23 cellular contexts compared by ENCODE assay signal in the genomic region with DNA sequence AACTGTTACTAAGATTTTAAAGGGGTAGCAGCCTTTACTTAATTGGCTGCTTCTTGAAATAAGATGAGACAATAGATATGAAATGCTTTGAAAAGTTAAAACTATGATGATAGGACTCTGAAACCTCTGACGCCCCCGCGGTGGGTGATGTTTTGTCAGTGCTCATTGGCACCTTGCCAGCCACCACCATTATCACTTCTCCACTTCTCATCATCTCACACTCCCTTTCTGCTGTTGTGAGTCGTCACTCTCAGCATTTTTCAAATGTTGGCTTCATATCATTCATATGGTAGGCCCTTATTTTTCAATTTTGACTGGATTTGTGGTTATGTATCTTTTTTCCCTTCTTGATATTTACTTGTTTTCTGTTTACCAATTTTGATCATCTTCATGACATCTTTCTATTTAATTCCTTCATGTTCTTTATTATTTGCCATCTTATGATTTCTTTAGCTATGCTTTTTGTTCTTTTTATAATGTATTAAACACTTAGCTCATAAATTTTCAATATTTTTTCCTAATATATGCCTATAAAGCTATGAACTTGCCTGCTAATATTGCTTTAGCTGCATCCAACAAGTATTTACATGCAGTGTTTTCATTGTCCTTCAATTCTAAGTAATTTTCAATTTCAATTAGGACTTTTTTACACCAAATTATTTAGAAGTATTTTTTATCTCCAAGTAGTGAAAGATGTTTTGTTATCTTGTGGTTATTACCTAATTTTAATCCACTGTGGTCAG. TPM values are rescaled to one million over a fixed set of nuclear protein-coding genes. Genes with fewer than 3 reads are reported as not detected.
DNase-seq lines count a peak whose midpoint lies in the region; ATAC-seq, FAIRE-seq and TF ChIP-seq lines count a peak whose summit lies in the region.
"Had no signal": no experiment of that assay in that cellular context is flagged by ENCODE, and none has a peak within 500 bp of the region (broad histone marks: within the 10 kb centered on the region; RNA-seq: fewer than 3 reads in every experiment).

No MANE protein-coding gene starts in this region.

- TF ChIP-seq EP300 in A549 (IDR thresholded peaks at IDR 0.05), result no peak

- TF ChIP-seq CTCF in A549 (IDR thresholded peaks at IDR 0.05), result no peak

- peak; percentile 17 to 38 for DNase-seq in activated CD4-positive, alpha-beta T cell treated with anti-CD3 and anti-CD28 coated beads for 24 hours (ENCODE audit: low read depth in 2 of 2)
- DNase-seq in activated CD4-positive, alpha-beta T cell treated with anti-CD3 and anti-CD28 coated beads for 4 hours, result no peak
- DNase-seq in A549 (ENCODE audit: low read depth in 1 of 2, low spot score in 1 of 2), result no peak
- DNase-seq in activated T-cell treated with anti-CD3 and anti-CD28 coated beads, Interleukin-2, amount 50 U/mL, for 48 hours, result peak; percentile 69 to 73
- peak; percentile 28 to 38 for DNase-seq in stimulated activated CD4-positive, alpha-beta T cell treated with anti-CD3 and anti-CD28 coated beads, Interleukin-2, amount 100 ng/mL, for 48 hours
- no peak for DNase-seq in NCI-H146 treated with DMSO at 0.1 percent for 48 hours (lab: John Stamatoyannopoulos, UW; ENCODE audit: unreplicated experiment)
- DNase-seq in D341Med (ENCODE audit: low spot score), result no peak
- DNase-seq: amygdala; BE2C; cortex of kidney; H9; left cardiac atrium; NCI-H1092 treated with DMSO at 0.1 percent for 48 hours; NCI-H2081 treated with DMSO at 0.1 percent for 48 hours; NCI-H510A; NK-92 treated with Interleukin-12 subunit alpha and Interleukin-12 subunit beta, amount 100 ng/mL, for 24 hours; Peyer's patch; spleen had no signal

- TF ChIP-seq POLR2A in A549 (IDR thresholded peaks at IDR 0.05; ENCODE audit: low read length), result no peak

- no peak overlapping the region for H3K4me2 ChIP-seq in A549

- H3K4me1 ChIP-seq in A549, result no peaks in the 10 kb centered on the region
- H3K4me1 ChIP-seq: Peyer's patch, SJSA1 had no signal

- ATAC-seq in A549, result no peak
- ATAC-seq in HG03196 (IDR thresholded peaks at IDR 0.05; ENCODE audit: unreplicated experiment), result no peak
- ATAC-seq: left cardiac atrium, WTC11 had no signal

- H3K4me3 ChIP-seq in A549, result no peak overlapping the region
- H3K4me3 ChIP-seq: Peyer's patch, SJSA1, spleen had no signal

- peak; percentile 39 for FAIRE-seq in A549 (lab: Jason Lieb, UNC)
- FAIRE-seq: A204.1, endometrium had no signal

- POLR2A ChIA-PET in A549 (lab: Yijun Ruan, JAX), result no interaction called here

- no peak for TF ChIP-seq RAD21 in A549 (conservative IDR thresholded peaks at IDR 0.05 in 1 of 2, IDR thresholded peaks at IDR 0.05 in 1 of 2)

- H3K9me3 ChIP-seq in A549, result peaks cover 17% of the 10 kb centered on the region
- H3K9me3 ChIP-seq: BE2C, SJSA1 had no signal

- WGBS in A549 (ENCODE audit: missing lambda C conversion rate), result 74% methylated on average over 4 of the region's 4 CpGs

- CTCF ChIA-PET in A549 (lab: Yijun Ruan, JAX), result no interaction called here

- H3K27ac ChIP-seq in A549, result no peak overlapping the region
- H3K27ac ChIP-seq: Peyer's patch, SJSA1, spleen had no signal

TF ChIP-seq in A549, 52 proteins besides CTCF, POLR2A, EP300 and RAD21:
- TF ChIP-seq MAZ (IDR thresholded peaks at IDR 0.05; ENCODE audit: borderline replicate concordance, low read depth, low read length), result no peak
- TF ChIP-seq USF2 (IDR thresholded peaks at IDR 0.05), result no peak
- TF ChIP-seq MYC (IDR thresholded peaks at IDR 0.05; ENCODE audit: borderline replicate concordance, low read length), result no peak
- TF ChIP-seq, protein P1, sequence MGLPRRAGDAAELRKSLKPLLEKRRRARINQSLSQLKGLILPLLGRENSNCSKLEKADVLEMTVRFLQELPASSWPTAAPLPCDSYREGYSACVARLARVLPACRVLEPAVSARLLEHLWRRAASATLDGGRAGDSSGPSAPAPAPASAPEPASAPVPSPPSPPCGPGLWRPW (IDR thresholded peaks at IDR 0.05), result no peak
- no peak for TF ChIP-seq KDM1A (IDR thresholded peaks at IDR 0.05; ENCODE audit: low read depth)
- TF ChIP-seq POLR2AphosphoS2 (conservative IDR thresholded peaks at IDR 0.05; ENCODE audit: low read length), result no peak
- no peak for TF ChIP-seq SMC3 (IDR thresholded peaks at IDR 0.05)
- no peak for TF ChIP-seq RCOR1 (IDR thresholded peaks at IDR 0.05; ENCODE audit: low read depth, low read length)
- TF ChIP-seq NR3C1 (IDR thresholded peaks at IDR 0.05), result no peak
- TF ChIP-seq MAX (IDR thresholded peaks at IDR 0.05), result no peak
- no peak for TF ChIP-seq SREBF2 (IDR thresholded peaks at IDR 0.05)
- no peak for TF ChIP-seq RARB (CRISPR knock-in tag; IDR thresholded peaks at IDR 0.05)
- TF ChIP-seq, protein P2, sequence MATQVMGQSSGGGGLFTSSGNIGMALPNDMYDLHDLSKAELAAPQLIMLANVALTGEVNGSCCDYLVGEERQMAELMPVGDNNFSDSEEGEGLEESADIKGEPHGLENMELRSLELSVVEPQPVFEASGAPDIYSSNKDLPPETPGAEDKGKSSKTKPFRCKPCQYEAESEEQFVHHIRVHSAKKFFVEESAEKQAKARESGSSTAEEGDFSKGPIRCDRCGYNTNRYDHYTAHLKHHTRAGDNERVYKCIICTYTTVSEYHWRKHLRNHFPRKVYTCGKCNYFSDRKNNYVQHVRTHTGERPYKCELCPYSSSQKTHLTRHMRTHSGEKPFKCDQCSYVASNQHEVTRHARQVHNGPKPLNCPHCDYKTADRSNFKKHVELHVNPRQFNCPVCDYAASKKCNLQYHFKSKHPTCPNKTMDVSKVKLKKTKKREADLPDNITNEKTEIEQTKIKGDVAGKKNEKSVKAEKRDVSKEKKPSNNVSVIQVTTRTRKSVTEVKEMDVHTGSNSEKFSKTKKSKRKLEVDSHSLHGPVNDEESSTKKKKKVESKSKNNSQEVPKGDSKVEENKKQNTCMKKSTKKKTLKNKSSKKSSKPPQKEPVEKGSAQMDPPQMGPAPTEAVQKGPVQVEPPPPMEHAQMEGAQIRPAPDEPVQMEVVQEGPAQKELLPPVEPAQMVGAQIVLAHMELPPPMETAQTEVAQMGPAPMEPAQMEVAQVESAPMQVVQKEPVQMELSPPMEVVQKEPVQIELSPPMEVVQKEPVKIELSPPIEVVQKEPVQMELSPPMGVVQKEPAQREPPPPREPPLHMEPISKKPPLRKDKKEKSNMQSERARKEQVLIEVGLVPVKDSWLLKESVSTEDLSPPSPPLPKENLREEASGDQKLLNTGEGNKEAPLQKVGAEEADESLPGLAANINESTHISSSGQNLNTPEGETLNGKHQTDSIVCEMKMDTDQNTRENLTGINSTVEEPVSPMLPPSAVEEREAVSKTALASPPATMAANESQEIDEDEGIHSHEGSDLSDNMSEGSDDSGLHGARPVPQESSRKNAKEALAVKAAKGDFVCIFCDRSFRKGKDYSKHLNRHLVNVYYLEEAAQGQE (IDR thresholded peaks at IDR 0.05), result no peak
- TF ChIP-seq PHF8 (IDR thresholded peaks at IDR 0.05; ENCODE audit: borderline replicate concordance, low read depth), result no peak
- TF ChIP-seq CBX8 (IDR thresholded peaks at IDR 0.05), result no peak
- no peak for TF ChIP-seq HDAC2 (IDR thresholded peaks at IDR 0.05)
- TF ChIP-seq HOXA7 (CRISPR knock-in tag; IDR thresholded peaks at IDR 0.05), result no peak
- no peak for TF ChIP-seq FOSB (CRISPR knock-in tag; IDR thresholded peaks at IDR 0.05)
- TF ChIP-seq PBX3 (IDR thresholded peaks at IDR 0.05), result no peak
- TF ChIP-seq ZC3H11A (IDR thresholded peaks at IDR 0.05), result no peak

RNA-seq across cellular contexts. Expression of gene SKOR1, which starts 30.3 kb away (rescaled TPM):
- polyA plus RNA-seq in A549 (2011; rRNA removed), result 0.03 TPM in 2 replicates
- 0.01 and 0.06 TPM in 2 replicates for polyA plus RNA-seq in A549 (2012; cell fraction: cytosol; rRNA removed)
- 0.19 and 0.28 TPM in 2 replicates for polyA plus RNA-seq in A549 (2012; cell fraction: nucleus; rRNA removed)
- 0.04 to 0.11 TPM (median 0.05 TPM) in 3 replicates for polyA plus RNA-seq in A549 (2017; fragmentation: RNase III; extraction: RNeasy Plus Mini Kit Qiagen cat#74134 plus additional on column Dnase treatment)
- 0.10 and 0.12 TPM in 2 replicates for polyA minus RNA-seq in A549 (2011; rRNA and poly(A)+ RNA removed)

RNA-seq across cellular contexts. Expression of gene RNU6-1, which starts 44.8 kb away (rescaled TPM):
- not detected in 2 replicates for polyA plus RNA-seq in A549 (2011; rRNA removed)
- polyA plus RNA-seq in A549 (2012; cell fraction: cytosol; rRNA removed), result not detected in 2 replicates
- polyA plus RNA-seq in A549 (2012; cell fraction: nucleus; rRNA removed), result not detected in 2 replicates
- polyA plus RNA-seq in A549 (2017; fragmentation: RNase III; extraction: RNeasy Plus Mini Kit Qiagen cat#74134 plus additional on column Dnase treatment), result not detected in 3 replicates
- under 0.01 TPM in 1 of 2 replicates, not detected in the other for polyA minus RNA-seq in A549 (2011; rRNA and poly(A)+ RNA removed)
- polyA plus RNA-seq: spleen had no signal

Comparison
In these comparisons a context has a peak if more than half of its experiments do, and no peak if none do; other contexts are left out.
1. DNase-seq: peak in activated CD4-positive, alpha-beta T cell treated with anti-CD3 and anti-CD28 coated beads for 24 hours (2 of 2), activated T-cell treated with anti-CD3 and anti-CD28 coated beads, Interleukin-2, amount 50 U/mL, for 48 hours (2 of 2) and stimulated activated CD4-positive, alpha-beta T cell treated with anti-CD3 and anti-CD28 coated beads, Interleukin-2, amount 100 ng/mL, for 48 hours (2 of 2); none in activated CD4-positive, alpha-beta T cell treated with anti-CD3 and anti-CD28 coated beads for 4 hours (0 of 2), A549 (0 of 2), NCI-H146 treated with DMSO at 0.1 percent for 48 hours (single experiment) and D341Med (single experiment).